ENCODE assay signal across 1 cellular context in the genomic region with DNA sequence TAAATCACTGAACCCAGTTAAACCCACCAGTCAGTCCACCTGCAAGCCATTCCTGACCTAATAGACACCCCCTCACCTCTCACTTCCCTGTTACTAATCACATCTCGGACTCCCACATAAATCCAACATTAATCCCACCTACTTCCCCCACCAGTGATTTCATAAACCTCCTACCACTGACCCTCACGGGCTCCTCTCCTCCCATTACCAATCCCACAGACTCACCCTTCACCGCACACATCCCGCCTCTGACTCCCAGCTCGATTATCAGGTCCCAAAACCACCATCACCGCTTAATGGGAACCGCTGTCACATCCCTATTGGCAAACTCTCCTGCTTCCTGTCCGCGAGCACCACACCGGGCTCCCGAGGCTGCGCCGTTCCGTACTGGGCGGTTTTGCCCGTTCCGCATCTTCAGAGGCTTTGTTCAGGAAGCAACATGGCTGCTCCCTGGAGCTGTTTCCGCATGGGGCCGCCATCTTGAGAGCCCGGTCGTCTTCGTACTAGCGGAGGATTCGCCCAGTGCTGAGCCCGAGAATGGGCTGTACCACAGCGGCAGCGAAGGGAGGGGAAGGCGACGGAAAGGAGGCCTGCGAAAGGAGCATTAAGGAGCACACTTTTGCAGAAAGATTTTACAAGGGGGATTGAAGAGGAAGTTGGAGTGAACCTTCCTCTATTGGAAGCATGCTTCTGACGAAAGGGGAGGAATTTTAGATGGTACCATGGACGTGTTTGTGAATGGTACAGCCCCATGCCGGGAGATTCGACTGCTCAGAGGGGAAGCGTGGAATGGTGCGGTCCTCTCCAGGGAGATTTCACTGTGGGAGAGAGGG.
A peak's percentile ranks its signal among the peaks of the same experiment; 100 is the strongest.
TF ChIP-seq lines count a peak whose summit lies in the region.

A gene (minus strand): TSS at position 502 of the 833 bp plus-strand sequence. CDS start 1,825 bp downstream, outside the sequence.

TF ChIP-seq in K562, 482 proteins besides CTCF, POLR2A, EP300 and RAD21 (continued from another document and continues in another):
- TF ChIP-seq BACH1 (tag; IDR thresholded peaks at IDR 0.05) = 0 out of 2 replicates have a peak, but pooled peaks have one; percentile 37
- no peak for TF ChIP-seq ZNF140 (CRISPR knock-in tag; IDR thresholded peaks at IDR 0.05)
- TF ChIP-seq MAFK (IDR thresholded peaks at IDR 0.05; ENCODE audit: low read length) = peak; percentile 36; the same call in 1 of the 2 replicates
- TF ChIP-seq MAFF (IDR thresholded peaks at IDR 0.05; ENCODE audit: low read length) = peak; percentile 85
- TF ChIP-seq ZBED1 (IDR thresholded peaks at IDR 0.05) = no peak
- TF ChIP-seq, protein P1, sequence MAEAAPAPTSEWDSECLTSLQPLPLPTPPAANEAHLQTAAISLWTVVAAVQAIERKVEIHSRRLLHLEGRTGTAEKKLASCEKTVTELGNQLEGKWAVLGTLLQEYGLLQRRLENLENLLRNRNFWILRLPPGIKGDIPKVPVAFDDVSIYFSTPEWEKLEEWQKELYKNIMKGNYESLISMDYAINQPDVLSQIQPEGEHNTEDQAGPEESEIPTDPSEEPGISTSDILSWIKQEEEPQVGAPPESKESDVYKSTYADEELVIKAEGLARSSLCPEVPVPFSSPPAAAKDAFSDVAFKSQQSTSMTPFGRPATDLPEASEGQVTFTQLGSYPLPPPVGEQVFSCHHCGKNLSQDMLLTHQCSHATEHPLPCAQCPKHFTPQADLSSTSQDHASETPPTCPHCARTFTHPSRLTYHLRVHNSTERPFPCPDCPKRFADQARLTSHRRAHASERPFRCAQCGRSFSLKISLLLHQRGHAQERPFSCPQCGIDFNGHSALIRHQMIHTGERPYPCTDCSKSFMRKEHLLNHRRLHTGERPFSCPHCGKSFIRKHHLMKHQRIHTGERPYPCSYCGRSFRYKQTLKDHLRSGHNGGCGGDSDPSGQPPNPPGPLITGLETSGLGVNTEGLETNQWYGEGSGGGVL (CRISPR knock-in tag; IDR thresholded peaks at IDR 0.05) = no peak
- TF ChIP-seq, protein P2, sequence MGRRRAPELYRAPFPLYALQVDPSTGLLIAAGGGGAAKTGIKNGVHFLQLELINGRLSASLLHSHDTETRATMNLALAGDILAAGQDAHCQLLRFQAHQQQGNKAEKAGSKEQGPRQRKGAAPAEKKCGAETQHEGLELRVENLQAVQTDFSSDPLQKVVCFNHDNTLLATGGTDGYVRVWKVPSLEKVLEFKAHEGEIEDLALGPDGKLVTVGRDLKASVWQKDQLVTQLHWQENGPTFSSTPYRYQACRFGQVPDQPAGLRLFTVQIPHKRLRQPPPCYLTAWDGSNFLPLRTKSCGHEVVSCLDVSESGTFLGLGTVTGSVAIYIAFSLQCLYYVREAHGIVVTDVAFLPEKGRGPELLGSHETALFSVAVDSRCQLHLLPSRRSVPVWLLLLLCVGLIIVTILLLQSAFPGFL (CRISPR knock-in tag; IDR thresholded peaks at IDR 0.05) = 0 out of 2 replicates have a peak, but pooled peaks have one; percentile 64
- no peak for TF ChIP-seq BCOR (IDR thresholded peaks at IDR 0.05)
- TF ChIP-seq, protein P3, sequence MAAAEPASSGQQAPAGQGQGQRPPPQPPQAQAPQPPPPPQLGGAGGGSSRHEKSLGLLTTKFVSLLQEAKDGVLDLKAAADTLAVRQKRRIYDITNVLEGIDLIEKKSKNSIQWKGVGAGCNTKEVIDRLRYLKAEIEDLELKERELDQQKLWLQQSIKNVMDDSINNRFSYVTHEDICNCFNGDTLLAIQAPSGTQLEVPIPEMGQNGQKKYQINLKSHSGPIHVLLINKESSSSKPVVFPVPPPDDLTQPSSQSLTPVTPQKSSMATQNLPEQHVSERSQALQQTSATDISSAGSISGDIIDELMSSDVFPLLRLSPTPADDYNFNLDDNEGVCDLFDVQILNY (CRISPR knock-in tag; IDR thresholded peaks at IDR 0.05) = no peak
- no peak for TF ChIP-seq KLF1 (tag; IDR thresholded peaks at IDR 0.05)
- TF ChIP-seq ETV1 (tag; conservative IDR thresholded peaks at IDR 0.05; ENCODE audit: low read depth) = peak; percentile 47; the same call in 1 of the 2 replicates
- no peak for TF ChIP-seq GABPB2 (CRISPR knock-in tag; conservative IDR thresholded peaks at IDR 0.05)
- TF ChIP-seq FOSL1 (tag; conservative IDR thresholded peaks at IDR 0.05) = no peak
- TF ChIP-seq HDAC3 (IDR thresholded peaks at IDR 0.05; ENCODE audit: borderline replicate concordance, partially characterized antibody) = no peak
- TF ChIP-seq, protein P4, sequence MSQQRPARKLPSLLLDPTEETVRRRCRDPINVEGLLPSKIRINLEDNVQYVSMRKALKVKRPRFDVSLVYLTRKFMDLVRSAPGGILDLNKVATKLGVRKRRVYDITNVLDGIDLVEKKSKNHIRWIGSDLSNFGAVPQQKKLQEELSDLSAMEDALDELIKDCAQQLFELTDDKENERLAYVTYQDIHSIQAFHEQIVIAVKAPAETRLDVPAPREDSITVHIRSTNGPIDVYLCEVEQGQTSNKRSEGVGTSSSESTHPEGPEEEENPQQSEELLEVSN (IDR thresholded peaks at IDR 0.05; ENCODE audit: borderline replicate concordance in 1 of 2, extremely low read depth in 1 of 2, insufficient read depth in 1 of 2, insufficient read length in 1 of 2, low read depth in 1 of 2, low read length in 1 of 2, poor library complexity in 1 of 2, severe bottlenecking in 1 of 2) = peak in 1 of 2 experiments; percentile 56
- TF ChIP-seq, protein P5, sequence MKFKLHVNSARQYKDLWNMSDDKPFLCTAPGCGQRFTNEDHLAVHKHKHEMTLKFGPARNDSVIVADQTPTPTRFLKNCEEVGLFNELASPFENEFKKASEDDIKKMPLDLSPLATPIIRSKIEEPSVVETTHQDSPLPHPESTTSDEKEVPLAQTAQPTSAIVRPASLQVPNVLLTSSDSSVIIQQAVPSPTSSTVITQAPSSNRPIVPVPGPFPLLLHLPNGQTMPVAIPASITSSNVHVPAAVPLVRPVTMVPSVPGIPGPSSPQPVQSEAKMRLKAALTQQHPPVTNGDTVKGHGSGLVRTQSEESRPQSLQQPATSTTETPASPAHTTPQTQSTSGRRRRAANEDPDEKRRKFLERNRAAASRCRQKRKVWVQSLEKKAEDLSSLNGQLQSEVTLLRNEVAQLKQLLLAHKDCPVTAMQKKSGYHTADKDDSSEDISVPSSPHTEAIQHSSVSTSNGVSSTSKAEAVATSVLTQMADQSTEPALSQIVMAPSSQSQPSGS (CRISPR knock-in tag; IDR thresholded peaks at IDR 0.05) = no peak
- TF ChIP-seq MYC (IDR thresholded peaks at IDR 0.05; ENCODE audit: low read depth, low read length) = peak; percentile 85
- TF ChIP-seq MYC (CRISPR knock-in tag; IDR thresholded peaks at IDR 0.05; ENCODE audit: borderline replicate concordance, low read depth) = peak; percentile 67; the same call in 1 of the 2 replicates
- TF ChIP-seq NCOA4 (IDR thresholded peaks at IDR 0.05; ENCODE audit: partially characterized antibody) = no peak
- peak in 1 of 2 experiments; percentile 77; a peak in 1 of 4 replicates for TF ChIP-seq KDM4B (IDR thresholded peaks at IDR 0.05; ENCODE audit: borderline replicate concordance in 2 of 2, low read depth in 1 of 2)
- TF ChIP-seq ASH1L (IDR thresholded peaks at IDR 0.05; ENCODE audit: borderline replicate concordance, low read depth, partially characterized antibody) = peak; percentile 94
- TF ChIP-seq PHB2 (IDR thresholded peaks at IDR 0.05; ENCODE audit: low read depth) = 0 out of 2 replicates have a peak, but pooled peaks have one; percentile 26
- TF ChIP-seq, protein P6, sequence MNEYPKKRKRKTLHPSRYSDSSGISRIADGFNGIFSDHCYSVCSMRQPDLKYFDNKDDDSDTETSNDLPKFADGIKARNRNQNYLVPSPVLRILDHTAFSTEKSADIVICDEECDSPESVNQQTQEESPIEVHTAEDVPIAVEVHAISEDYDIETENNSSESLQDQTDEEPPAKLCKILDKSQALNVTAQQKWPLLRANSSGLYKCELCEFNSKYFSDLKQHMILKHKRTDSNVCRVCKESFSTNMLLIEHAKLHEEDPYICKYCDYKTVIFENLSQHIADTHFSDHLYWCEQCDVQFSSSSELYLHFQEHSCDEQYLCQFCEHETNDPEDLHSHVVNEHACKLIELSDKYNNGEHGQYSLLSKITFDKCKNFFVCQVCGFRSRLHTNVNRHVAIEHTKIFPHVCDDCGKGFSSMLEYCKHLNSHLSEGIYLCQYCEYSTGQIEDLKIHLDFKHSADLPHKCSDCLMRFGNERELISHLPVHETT (CRISPR knock-in tag; conservative IDR thresholded peaks at IDR 0.05 in 1 of 2, IDR thresholded peaks at IDR 0.05 in 1 of 2) = peak in 1 of 2 experiments; percentile 89; a peak in 2 of 4 replicates
- TF ChIP-seq, protein P7, sequence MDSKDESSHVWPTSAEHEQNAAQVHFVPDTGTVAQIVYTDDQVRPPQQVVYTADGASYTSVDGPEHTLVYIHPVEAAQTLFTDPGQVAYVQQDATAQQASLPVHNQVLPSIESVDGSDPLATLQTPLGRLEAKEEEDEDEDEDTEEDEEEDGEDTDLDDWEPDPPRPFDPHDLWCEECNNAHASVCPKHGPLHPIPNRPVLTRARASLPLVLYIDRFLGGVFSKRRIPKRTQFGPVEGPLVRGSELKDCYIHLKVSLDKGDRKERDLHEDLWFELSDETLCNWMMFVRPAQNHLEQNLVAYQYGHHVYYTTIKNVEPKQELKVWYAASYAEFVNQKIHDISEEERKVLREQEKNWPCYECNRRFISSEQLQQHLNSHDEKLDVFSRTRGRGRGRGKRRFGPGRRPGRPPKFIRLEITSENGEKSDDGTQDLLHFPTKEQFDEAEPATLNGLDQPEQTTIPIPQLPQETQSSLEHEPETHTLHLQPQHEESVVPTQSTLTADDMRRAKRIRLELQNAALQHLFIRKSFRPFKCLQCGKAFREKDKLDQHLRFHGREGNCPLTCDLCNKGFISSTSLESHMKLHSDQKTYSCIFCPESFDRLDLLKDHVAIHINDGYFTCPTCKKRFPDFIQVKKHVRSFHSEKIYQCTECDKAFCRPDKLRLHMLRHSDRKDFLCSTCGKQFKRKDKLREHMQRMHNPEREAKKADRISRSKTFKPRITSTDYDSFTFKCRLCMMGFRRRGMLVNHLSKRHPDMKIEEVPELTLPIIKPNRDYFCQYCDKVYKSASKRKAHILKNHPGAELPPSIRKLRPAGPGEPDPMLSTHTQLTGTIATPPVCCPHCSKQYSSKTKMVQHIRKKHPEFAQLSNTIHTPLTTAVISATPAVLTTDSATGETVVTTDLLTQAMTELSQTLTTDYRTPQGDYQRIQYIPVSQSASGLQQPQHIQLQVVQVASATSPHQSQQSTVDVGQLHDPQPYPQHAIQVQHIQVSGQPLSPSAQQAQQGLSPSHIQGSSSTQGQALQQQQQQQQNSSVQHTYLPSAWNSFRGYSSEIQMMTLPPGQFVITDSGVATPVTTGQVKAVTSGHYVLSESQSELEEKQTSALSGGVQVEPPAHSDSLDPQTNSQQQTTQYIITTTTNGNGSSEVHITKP (IDR thresholded peaks at IDR 0.05; ENCODE audit: partially characterized antibody) = peak; percentile 100
- TF ChIP-seq NR2C2 (CRISPR knock-in tag; IDR thresholded peaks at IDR 0.05) = no peak
- TF ChIP-seq NR2C2 (tag; IDR thresholded peaks at IDR 0.05) = peak; percentile 32; the same call in 1 of the 2 replicates
- TF ChIP-seq, protein P8, sequence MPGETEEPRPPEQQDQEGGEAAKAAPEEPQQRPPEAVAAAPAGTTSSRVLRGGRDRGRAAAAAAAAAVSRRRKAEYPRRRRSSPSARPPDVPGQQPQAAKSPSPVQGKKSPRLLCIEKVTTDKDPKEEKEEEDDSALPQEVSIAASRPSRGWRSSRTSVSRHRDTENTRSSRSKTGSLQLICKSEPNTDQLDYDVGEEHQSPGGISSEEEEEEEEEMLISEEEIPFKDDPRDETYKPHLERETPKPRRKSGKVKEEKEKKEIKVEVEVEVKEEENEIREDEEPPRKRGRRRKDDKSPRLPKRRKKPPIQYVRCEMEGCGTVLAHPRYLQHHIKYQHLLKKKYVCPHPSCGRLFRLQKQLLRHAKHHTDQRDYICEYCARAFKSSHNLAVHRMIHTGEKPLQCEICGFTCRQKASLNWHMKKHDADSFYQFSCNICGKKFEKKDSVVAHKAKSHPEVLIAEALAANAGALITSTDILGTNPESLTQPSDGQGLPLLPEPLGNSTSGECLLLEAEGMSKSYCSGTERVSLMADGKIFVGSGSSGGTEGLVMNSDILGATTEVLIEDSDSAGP (CRISPR knock-in tag; IDR thresholded peaks at IDR 0.05) = no peak
- peak; percentile 89 for TF ChIP-seq FOXM1 (IDR thresholded peaks at IDR 0.05; ENCODE audit: low read depth)
- no peak for TF ChIP-seq FOXM1 (CRISPR knock-in tag; IDR thresholded peaks at IDR 0.05; ENCODE audit: low read depth)
- TF ChIP-seq ESRRB (CRISPR knock-in tag; IDR thresholded peaks at IDR 0.05; ENCODE audit: borderline replicate concordance) = no peak
- TF ChIP-seq, protein P9, sequence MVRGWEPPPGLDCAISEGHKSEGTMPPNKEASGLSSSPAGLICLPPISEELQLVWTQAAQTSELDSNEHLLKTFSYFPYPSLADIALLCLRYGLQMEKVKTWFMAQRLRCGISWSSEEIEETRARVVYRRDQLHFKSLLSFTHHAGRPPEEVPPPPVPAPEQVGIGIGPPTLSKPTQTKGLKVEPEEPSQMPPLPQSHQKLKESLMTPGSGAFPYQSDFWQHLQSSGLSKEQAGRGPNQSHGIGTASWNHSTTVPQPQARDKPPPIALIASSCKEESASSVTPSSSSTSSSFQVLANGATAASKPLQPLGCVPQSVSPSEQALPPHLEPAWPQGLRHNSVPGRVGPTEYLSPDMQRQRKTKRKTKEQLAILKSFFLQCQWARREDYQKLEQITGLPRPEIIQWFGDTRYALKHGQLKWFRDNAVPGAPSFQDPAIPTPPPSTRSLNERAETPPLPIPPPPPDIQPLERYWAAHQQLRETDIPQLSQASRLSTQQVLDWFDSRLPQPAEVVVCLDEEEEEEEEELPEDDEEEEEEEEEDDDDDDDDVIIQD (CRISPR knock-in tag; IDR thresholded peaks at IDR 0.05) = no peak
- no peak for TF ChIP-seq PHTF2 (CRISPR knock-in tag; IDR thresholded peaks at IDR 0.05)
- peak; percentile 84 for TF ChIP-seq EHMT2 (IDR thresholded peaks at IDR 0.05)
- TF ChIP-seq, protein P10, sequence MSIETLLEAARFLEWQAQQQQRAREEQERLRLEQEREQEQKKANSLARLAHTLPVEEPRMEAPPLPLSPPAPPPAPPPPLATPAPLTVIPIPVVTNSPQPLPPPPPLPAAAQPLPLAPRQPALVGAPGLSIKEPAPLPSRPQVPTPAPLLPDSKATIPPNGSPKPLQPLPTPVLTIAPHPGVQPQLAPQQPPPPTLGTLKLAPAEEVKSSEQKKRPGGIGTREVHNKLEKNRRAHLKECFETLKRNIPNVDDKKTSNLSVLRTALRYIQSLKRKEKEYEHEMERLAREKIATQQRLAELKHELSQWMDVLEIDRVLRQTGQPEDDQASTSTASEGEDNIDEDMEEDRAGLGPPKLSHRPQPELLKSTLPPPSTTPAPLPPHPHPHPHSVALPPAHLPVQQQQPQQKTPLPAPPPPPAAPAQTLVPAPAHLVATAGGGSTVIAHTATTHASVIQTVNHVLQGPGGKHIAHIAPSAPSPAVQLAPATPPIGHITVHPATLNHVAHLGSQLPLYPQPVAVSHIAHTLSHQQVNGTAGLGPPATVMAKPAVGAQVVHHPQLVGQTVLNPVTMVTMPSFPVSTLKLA (conservative IDR thresholded peaks at IDR 0.05) = peak; percentile 41 to 68; a peak in 3 of 4 replicates
- peak; percentile 73 for TF ChIP-seq LCOR (CRISPR knock-in tag; IDR thresholded peaks at IDR 0.05)
- TF ChIP-seq, protein P11, sequence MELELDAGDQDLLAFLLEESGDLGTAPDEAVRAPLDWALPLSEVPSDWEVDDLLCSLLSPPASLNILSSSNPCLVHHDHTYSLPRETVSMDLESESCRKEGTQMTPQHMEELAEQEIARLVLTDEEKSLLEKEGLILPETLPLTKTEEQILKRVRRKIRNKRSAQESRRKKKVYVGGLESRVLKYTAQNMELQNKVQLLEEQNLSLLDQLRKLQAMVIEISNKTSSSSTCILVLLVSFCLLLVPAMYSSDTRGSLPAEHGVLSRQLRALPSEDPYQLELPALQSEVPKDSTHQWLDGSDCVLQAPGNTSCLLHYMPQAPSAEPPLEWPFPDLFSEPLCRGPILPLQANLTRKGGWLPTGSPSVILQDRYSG (tag; conservative IDR thresholded peaks at IDR 0.05; ENCODE audit: low read depth) = peak; percentile 73; the same call in 1 of the 2 replicates
